16 cellular contexts compared by ENCODE assay signal in the genomic region with DNA sequence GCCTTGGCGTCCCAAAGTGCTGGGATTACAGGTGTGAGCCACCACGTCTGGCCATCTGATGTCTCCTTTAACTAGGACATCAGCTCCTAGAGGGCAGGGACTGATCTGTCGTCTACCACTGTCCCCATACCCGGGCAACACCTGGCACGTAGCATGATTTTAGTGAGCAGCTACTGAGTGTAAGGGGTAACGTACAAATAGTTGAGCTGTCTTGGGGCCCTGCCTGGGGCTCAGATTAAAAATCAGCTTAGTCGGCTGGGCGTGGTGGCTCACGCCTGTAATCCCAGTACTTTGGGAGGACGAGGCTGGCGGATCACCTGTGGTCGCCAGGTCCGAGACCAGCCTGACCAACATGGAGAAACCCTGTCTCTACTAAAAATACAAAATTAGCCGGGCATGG. TPM values are rescaled to one million over a fixed set of nuclear protein-coding genes. Genes with fewer than 3 reads are reported as not detected.
DNase-seq lines count a peak whose midpoint lies in the region; ATAC-seq and TF ChIP-seq lines count a peak whose summit lies in the region.
"Had no signal": no experiment of that assay in that cellular context is flagged by ENCODE, and none has a peak within 500 bp of the region (broad histone marks: within the 10 kb centered on the region; RNA-seq: fewer than 3 reads in every experiment).

No MANE protein-coding gene starts in this region.

- no peak overlapping the region for H3K4ac ChIP-seq in H9 (ENCODE audit: low read depth, low read length)

- H2BK12ac ChIP-seq in H9 (ENCODE audit: insufficient read length, low read depth, low read length) = no peak overlapping the region

- peaks cover 7 to 39% (median 13%) of the 10 kb centered on the region in 4 donors for H3K4me1 Mint-ChIP-seq in CD4-positive, CD25-positive, alpha-beta regulatory T cell
- peaks cover 14 to 22% of the 10 kb centered on the region in 2 experiments for H3K4me1 Mint-ChIP-seq in H9
- peaks cover 36% of the 10 kb centered on the region for H3K4me1 Mint-ChIP-seq in activated CD8-positive, alpha-beta T cell treated with anti-CD3 and anti-CD28 coated beads for 36 hours (ENCODE audit: low read depth)
- H3K4me1 Mint-ChIP-seq in naive thymus-derived CD4-positive, alpha-beta T cell = peaks cover 6 to 33% (median 21%) of the 10 kb centered on the region in 7 donors

- H3K79me2 ChIP-seq in H9 (ENCODE audit: insufficient read depth, low read length) = peaks cover 2% of the 10 kb centered on the region; the same call in 1 of the 2 replicates

- H3K23me2 ChIP-seq in H9 (ENCODE audit: insufficient read length, low read depth, low read length, poor library complexity, severe bottlenecking) = peaks cover 7% of the 10 kb centered on the region

- H3T11ph ChIP-seq in H9 (ENCODE audit: low read length) = no peak overlapping the region

- DNase-seq in CD4-positive, CD25-positive, alpha-beta regulatory T cell = no peak
- DNase-seq in H9 (no peak), foreskin melanocyte (no peak), medulla oblongata (ENCODE audit: extremely low spot score) (no peak)
- DNase-seq in activated CD8-positive, alpha-beta T cell treated with anti-CD3 and anti-CD28 coated beads for 36 hours = no peak
- DNase-seq in naive thymus-derived CD4-positive, alpha-beta T cell = no peak
- DNase-seq in stimulated activated CD4-positive, alpha-beta T cell treated with anti-CD3 and anti-CD28 coated beads, Interleukin-15, amount 100 ng/mL, for 24 hours = no peak
- DNase-seq: activated CD4-positive, alpha-beta T cell treated with anti-CD3 and anti-CD28 coated beads, Interleukin-2, amount 50 U/mL, for 48 hours; anterior cingulate cortex; Calu3; foreskin keratinocyte; sigmoid colon; SW 1271 had no signal

- H3K4me1 ChIP-seq in CD4-positive, CD25-positive, alpha-beta regulatory T cell (ENCODE audit: control insufficient read depth, insufficient read depth, low read length, poor library complexity, severe bottlenecking) = peaks cover 21% of the 10 kb centered on the region
- no peaks in the 10 kb centered on the region for H3K4me1 ChIP-seq in H9 (ENCODE audit: insufficient read depth, low read length)
- H3K4me1 ChIP-seq in naive thymus-derived CD4-positive, alpha-beta T cell (ENCODE audit: control insufficient read depth in 2 of 2, insufficient read depth in 2 of 2, low read length in 2 of 2) = peaks cover 5 to 19% of the 10 kb centered on the region in 2 donors
- H3K4me1 ChIP-seq: foreskin keratinocyte had no signal

- ATAC-seq in CD4-positive, CD25-positive, alpha-beta regulatory T cell (ENCODE audit: low read depth in 2 of 2) = no peak
- no peak for ATAC-seq in activated CD8-positive, alpha-beta T cell treated with anti-CD3 and anti-CD28 coated beads for 36 hours
- ATAC-seq in naive thymus-derived CD4-positive, alpha-beta T cell = no peak
- ATAC-seq: Panc1 had no signal

- intact Hi-C loops in activated CD8-positive, alpha-beta T cell treated with anti-CD3 and anti-CD28 coated beads for 36 hours (cut with micrococcal nuclease) = no loop called here
- intact Hi-C loops in naive thymus-derived CD4-positive, alpha-beta T cell (cut with micrococcal nuclease) = no loop called here

- H3K9me3 Mint-ChIP-seq in CD4-positive, CD25-positive, alpha-beta regulatory T cell = no peaks in the 10 kb centered on the region
- H3K9me3 Mint-ChIP-seq in H9 = no peaks in the 10 kb centered on the region
- no peaks in the 10 kb centered on the region for H3K9me3 Mint-ChIP-seq in activated CD8-positive, alpha-beta T cell treated with anti-CD3 and anti-CD28 coated beads for 36 hours
- H3K9me3 Mint-ChIP-seq in naive thymus-derived CD4-positive, alpha-beta T cell = no peaks in the 10 kb centered on the region

- H3K23ac ChIP-seq in H9 (ENCODE audit: insufficient read length, low read depth, low read length) = no peak overlapping the region

- no peak overlapping the region for H4K91ac ChIP-seq in H9 (ENCODE audit: insufficient read length, low read depth, low read length)

- WGBS in H9 (ENCODE audit: extremely low coverage, insufficient read length, low lambda C conversion rate) = no CpG with 5 or more reads among the region's 14 CpGs

- no peak overlapping the region for H2BK15ac ChIP-seq in H9 (ENCODE audit: low read depth, low read length)

- no peak for TF ChIP-seq CTCF in H9 (conservative IDR thresholded peaks at IDR 0.05)
- no peak for TF ChIP-seq CTCF in activated CD8-positive, alpha-beta T cell treated with anti-CD3 and anti-CD28 coated beads for 36 hours (IDR thresholded peaks at IDR 0.05)

- no peak overlapping the region for H2BK120ac ChIP-seq in H9 (ENCODE audit: low read depth, low read length, poor library complexity, severe bottlenecking)

- H3K36me3 Mint-ChIP-seq in CD4-positive, CD25-positive, alpha-beta regulatory T cell = no peaks in the 10 kb centered on the region
- peaks cover 26 to 60% (median 33%) of the 10 kb centered on the region in 3 experiments for H3K36me3 Mint-ChIP-seq in H9 (ENCODE audit: insufficient read depth in 1 of 3, low read depth in 3 of 3)
- H3K36me3 Mint-ChIP-seq in activated CD8-positive, alpha-beta T cell treated with anti-CD3 and anti-CD28 coated beads for 36 hours (ENCODE audit: low read depth) = peaks cover 46% of the 10 kb centered on the region
- H3K36me3 Mint-ChIP-seq in naive thymus-derived CD4-positive, alpha-beta T cell = peaks cover 0 to 11% (median 0%) of the 10 kb centered on the region in 5 donors

- H4K8ac ChIP-seq in H9 (replicated peaks; ENCODE audit: insufficient read length, low read depth, low read length) = no peak overlapping the region

- peaks cover 13% of the 10 kb centered on the region for H3K36me3 ChIP-seq in CD4-positive, CD25-positive, alpha-beta regulatory T cell (ENCODE audit: control insufficient read depth, insufficient read depth, low read length)
- peaks cover 0 to 25% (median 5%) of the 10 kb centered on the region in 3 experiments for H3K36me3 ChIP-seq in naive thymus-derived CD4-positive, alpha-beta T cell (ENCODE audit: control insufficient read depth in 2 of 3, insufficient read depth in 3 of 3, low read length in 3 of 3)

- H3K4me3 Mint-ChIP-seq in CD4-positive, CD25-positive, alpha-beta regulatory T cell = peak overlapping the region; percentile 44 to 93 (median 69)
- peak overlapping the region; percentile 88 to 91 for H3K4me3 Mint-ChIP-seq in H9
- peak overlapping the region; percentile 96 for H3K4me3 Mint-ChIP-seq in activated CD8-positive, alpha-beta T cell treated with anti-CD3 and anti-CD28 coated beads for 36 hours
- H3K4me3 Mint-ChIP-seq in naive thymus-derived CD4-positive, alpha-beta T cell = peak overlapping the region in 9 of 10 donors; percentile 8 to 98 (median 80)

- H3K14ac ChIP-seq in H9 (ENCODE audit: insufficient read depth, low read length) = no peak overlapping the region

- H2BK5ac ChIP-seq in H9 (ENCODE audit: insufficient read length, low read length) = no peak overlapping the region

- no peak overlapping the region for H3K4me3 ChIP-seq in CD4-positive, CD25-positive, alpha-beta regulatory T cell (ENCODE audit: low read depth, low read length)
- H3K4me3 ChIP-seq in naive thymus-derived CD4-positive, alpha-beta T cell (ENCODE audit: low read length) = no peak overlapping the region

- no peaks in the 10 kb centered on the region for H4K20me1 ChIP-seq in H9 (ENCODE audit: control insufficient read depth, insufficient read depth, insufficient read length)

- peak overlapping the region in 2 of 3 donors; percentile 20 to 25 for H3K27ac Mint-ChIP-seq in CD4-positive, CD25-positive, alpha-beta regulatory T cell
- H3K27ac Mint-ChIP-seq in H9 = no peak overlapping the region; a peak in 1 of 7 replicates
- no peak overlapping the region for H3K27ac Mint-ChIP-seq in activated CD8-positive, alpha-beta T cell treated with anti-CD3 and anti-CD28 coated beads for 36 hours
- H3K27ac Mint-ChIP-seq in naive thymus-derived CD4-positive, alpha-beta T cell = peak overlapping the region in 3 of 9 donors; percentile 5 to 73 (median 31)

- no peak overlapping the region for H4K5ac ChIP-seq in H9 (ENCODE audit: insufficient read length, low read depth, low read length)

- no peak overlapping the region for H2AK5ac ChIP-seq in H9 (ENCODE audit: insufficient read length, low read length)

- no peaks in the 10 kb centered on the region for H3K79me1 ChIP-seq in H9 (ENCODE audit: insufficient read depth, low read depth, low read length, poor library complexity, severe bottlenecking)

- no peak overlapping the region for H2BK20ac ChIP-seq in H9 (ENCODE audit: low read depth, low read length, poor library complexity, severe bottlenecking)

- H3K9ac ChIP-seq in H9 (ENCODE audit: extremely low read depth, insufficient read length, low read length) = no peak overlapping the region

- POLR2A ChIA-PET in activated CD8-positive, alpha-beta T cell treated with anti-CD3 and anti-CD28 coated beads for 36 hours (lab: Charles Lee) = interaction anchor here (1.1 to 3.3 kb wide), 5 partner anchors 9 to 21 kb away, joined by 3 to 13 read pairs (median 6); no protein-coding TSS in a partner anchor
- POLR2A ChIA-PET in naive thymus-derived CD4-positive, alpha-beta T cell (lab: Charles Lee) = interaction anchor here (0.6 to 1.1 kb wide), 4 partner anchors 23 to 43 kb away, joined by 3 to 5 read pairs (median 4); partner anchors contain the start of gene EXOSC10

- H3K27ac ChIP-seq in CD4-positive, CD25-positive, alpha-beta regulatory T cell (ENCODE audit: insufficient read depth, low read length, poor library complexity, severe bottlenecking) = no peak overlapping the region
- no peak overlapping the region for H3K27ac ChIP-seq in H9 (ENCODE audit: insufficient read length, low read depth, low read length)
- H3K27ac ChIP-seq in naive thymus-derived CD4-positive, alpha-beta T cell (ENCODE audit: low read depth, low read length) = no peak overlapping the region
- H3K27ac ChIP-seq: suprapubic skin had no signal

- no peaks in the 10 kb centered on the region for H3K27me3 ChIP-seq in CD4-positive, CD25-positive, alpha-beta regulatory T cell (ENCODE audit: control insufficient read depth, insufficient read depth, low read length)
- H3K27me3 ChIP-seq in H9 (ENCODE audit: insufficient read depth, low read length) = no peaks in the 10 kb centered on the region; the same call in 1 of the 2 replicates
- H3K27me3 ChIP-seq in naive thymus-derived CD4-positive, alpha-beta T cell (ENCODE audit: control insufficient read depth in 2 of 2, insufficient read depth in 2 of 2, low read length in 2 of 2) = no peaks in the 10 kb centered on the region
- H3K27me3 ChIP-seq: dorsolateral prefrontal cortex, foreskin keratinocyte, suprapubic skin had no signal

- CTCF ChIA-PET in activated CD8-positive, alpha-beta T cell treated with anti-CD3 and anti-CD28 coated beads for 36 hours (lab: Charles Lee) = interaction anchor here (0.9 to 3.3 kb wide), 3 partner anchors 21 to 592 kb away, joined by 3 to 37 read pairs (median 5); partner anchors contain the start of gene EXOSC10
- CTCF ChIA-PET in naive thymus-derived CD4-positive, alpha-beta T cell (lab: Charles Lee) = interaction anchor here (0.7 to 1.0 kb wide), 3 partner anchors 20 to 628 kb away, joined by 3 to 5 read pairs (median 3); no protein-coding TSS in a partner anchor

- H2AFZ ChIP-seq in H9 (ENCODE audit: low read length) = no peak overlapping the region

- no peak overlapping the region for H3K56ac ChIP-seq in H9 (ENCODE audit: insufficient read length, low read depth, low read length)

- H3K9me3 ChIP-seq in CD4-positive, CD25-positive, alpha-beta regulatory T cell (ENCODE audit: control insufficient read depth in 2 of 2, low read length in 2 of 2) = no peaks in the 10 kb centered on the region
- H3K9me3 ChIP-seq in H9 (ENCODE audit: control insufficient read depth, low read depth, low read length) = no peaks in the 10 kb centered on the region
- H3K9me3 ChIP-seq in naive thymus-derived CD4-positive, alpha-beta T cell (ENCODE audit: control insufficient read depth in 2 of 3, low read length in 3 of 3) = no peaks in the 10 kb centered on the region
- H3K9me3 ChIP-seq: sigmoid colon, suprapubic skin had no signal

- H3K27me3 Mint-ChIP-seq in CD4-positive, CD25-positive, alpha-beta regulatory T cell = no peaks in the 10 kb centered on the region
- H3K27me3 Mint-ChIP-seq in H9 (ENCODE audit: low read depth) = no peaks in the 10 kb centered on the region
- no peaks in the 10 kb centered on the region for H3K27me3 Mint-ChIP-seq in activated CD8-positive, alpha-beta T cell treated with anti-CD3 and anti-CD28 coated beads for 36 hours
- H3K27me3 Mint-ChIP-seq in naive thymus-derived CD4-positive, alpha-beta T cell = no peaks in the 10 kb centered on the region

- H3K4me2 ChIP-seq in H9 (ENCODE audit: insufficient read depth, insufficient read length, low read length) = no peak overlapping the region

- H3K18ac ChIP-seq in H9 (ENCODE audit: insufficient read length, low read depth, low read length) = no peak overlapping the region

RNA-seq across cellular contexts. Expression of gene SRM, which starts 1.8 kb away (rescaled TPM):
- total RNA-seq in CD4-positive, CD25-positive, alpha-beta regulatory T cell = 29.6 TPM
- polyA plus RNA-seq in CD4-positive, CD25-positive, alpha-beta regulatory T cell = 10 to 100 TPM; 61.7 to 89.6 (median 76.5) TPM
- 196 and 212 TPM in 2 replicates for total RNA-seq in H9 (2021)
- 100 to 1,000 TPM; 240 TPM for total RNA-seq in activated CD8-positive, alpha-beta T cell treated with anti-CD3 and anti-CD28 coated beads for 36 hours
- 100 to 1,000 TPM in 1 of 5 experiments, 10 to 100 TPM in 4; 30.9 to 116 (median 44.1) TPM for total RNA-seq in naive thymus-derived CD4-positive, alpha-beta T cell
- 100 to 1,000 TPM in 1 of 2 donors, 10 to 100 TPM in 1; 75.6 to 128 TPM for polyA plus RNA-seq in naive thymus-derived CD4-positive, alpha-beta T cell

RNA-seq across cellular contexts. Expression of gene MASP2, which starts 11.0 kb away (rescaled TPM):
- not detected for total RNA-seq in CD4-positive, CD25-positive, alpha-beta regulatory T cell
- under 1 TPM in 2 of 4 donors, not detected in 2; 0.15 to 0.29 TPM for polyA plus RNA-seq in CD4-positive, CD25-positive, alpha-beta regulatory T cell
- 0.46 and 0.57 TPM in 2 replicates for total RNA-seq in H9 (2021)
- not detected for total RNA-seq in activated CD8-positive, alpha-beta T cell treated with anti-CD3 and anti-CD28 coated beads for 36 hours
- total RNA-seq in naive thymus-derived CD4-positive, alpha-beta T cell = under 1 TPM in 1 of 5 experiments, not detected in 4; 0.72 TPM
- polyA plus RNA-seq in naive thymus-derived CD4-positive, alpha-beta T cell = under 1 TPM in 1 of 2 donors, not detected in 1; 0.13 TPM
- total RNA-seq: Calu3, sigmoid colon had no signal

RNA-seq across cellular contexts. Expression of gene EXOSC10, which starts 41.6 kb away (rescaled TPM):
- total RNA-seq in CD4-positive, CD25-positive, alpha-beta regulatory T cell = 81.7 TPM
- polyA plus RNA-seq in CD4-positive, CD25-positive, alpha-beta regulatory T cell = 10 to 100 TPM; 37.0 to 47.5 (median 39.2) TPM
- 83.4 and 89.0 TPM in 2 replicates for total RNA-seq in H9 (2021)
- 10 to 100 TPM; 66.6 to 69.8 TPM for total RNA-seq in activated CD8-positive, alpha-beta T cell treated with anti-CD3 and anti-CD28 coated beads for 36 hours
- total RNA-seq in naive thymus-derived CD4-positive, alpha-beta T cell = 10 to 100 TPM; 72.0 to 83.4 (median 80.9) TPM
- 10 to 100 TPM; 33.9 to 55.1 TPM for polyA plus RNA-seq in naive thymus-derived CD4-positive, alpha-beta T cell

RNA-seq across cellular contexts. Expression of gene TARDBP, which starts 45.6 kb away (rescaled TPM):
- 132 TPM for total RNA-seq in CD4-positive, CD25-positive, alpha-beta regulatory T cell
- 10 to 100 TPM; 65.1 to 91.9 (median 74.8) TPM for polyA plus RNA-seq in CD4-positive, CD25-positive, alpha-beta regulatory T cell
- 207 and 209 TPM in 2 replicates for total RNA-seq in H9 (2021)
- total RNA-seq in activated CD8-positive, alpha-beta T cell treated with anti-CD3 and anti-CD28 coated beads for 36 hours = 100 to 1,000 TPM; 152 to 163 TPM
- total RNA-seq in naive thymus-derived CD4-positive, alpha-beta T cell = 100 to 1,000 TPM; 114 to 196 (median 174) TPM
- 10 to 100 TPM; 55.0 to 80.4 TPM for polyA plus RNA-seq in naive thymus-derived CD4-positive, alpha-beta T cell

Comparison
In these comparisons a context has a peak if more than half of its experiments do, and no peak if none do; other contexts are left out.
1. H3K27ac Mint-ChIP-seq: peak in CD4-positive, CD25-positive, alpha-beta regulatory T cell (2 of 3); none in H9 (0 of 3) and activated CD8-positive, alpha-beta T cell treated with anti-CD3 and anti-CD28 coated beads for 36 hours (single experiment).
2. Peak in every context shown above with its lines, with median percentiles within 50 percentile points of each other: H3K4me3 Mint-ChIP-seq.